In the genomic region with DNA sequence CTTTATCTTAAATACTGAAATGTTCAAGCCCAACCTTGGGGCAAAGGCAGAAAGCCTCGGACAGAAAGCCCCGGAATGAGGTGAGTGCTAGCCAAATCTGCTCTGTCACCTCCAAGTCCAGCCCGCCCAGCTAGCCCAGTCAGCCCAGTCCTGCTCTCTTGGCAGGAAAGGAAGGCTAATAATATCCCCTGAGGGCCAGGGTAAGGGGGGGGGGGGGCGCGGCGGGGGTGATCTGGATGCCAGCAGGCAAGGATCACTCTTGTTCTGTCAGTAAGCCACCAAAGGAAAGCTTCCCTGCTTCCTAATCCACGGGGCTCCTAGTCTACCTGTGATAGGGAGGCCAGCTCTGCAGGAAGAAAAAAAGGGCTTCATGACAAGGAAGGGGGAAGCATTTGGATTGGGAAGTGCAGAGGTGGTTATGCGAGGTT, we compare ENCODE assay signal across 8 cellular contexts. TPM values are rescaled to one million over a fixed set of nuclear protein-coding genes. Genes with fewer than 3 reads are reported as not detected.
DNase-seq lines count a peak whose midpoint lies in the region; ATAC-seq and TF ChIP-seq lines count a peak whose summit lies in the region.

No MANE protein-coding gene starts in this region.

- DNase-seq in T-helper 1 cell (no peak), fibroblast of gingiva (ENCODE audit: low read depth) (peak; percentile 74), mucosa of gallbladder (ENCODE audit: low spot score) (no peak)

- H3K79me2 ChIP-seq in neural cell (replicated peaks; ENCODE audit: insufficient read depth, low read length): peaks cover 4% of the 10 kb centered on the region

- H3K4me3 Mint-ChIP-seq in T-helper 1 cell treated with Interleukin-12 subunit alpha and Interleukin-12 subunit beta and Interleukin-4 antibody, amounts not matched to agents 30 μg/mL and 1 μg/mL, for 36 hours: peak overlapping the region; percentile 90

- no peaks in the 10 kb centered on the region for H3F3A ChIP-seq in neural cell (ENCODE audit: insufficient read depth, low read length, poor library complexity, severe bottlenecking)

- no peak for TF ChIP-seq EP300 in neural cell (conservative IDR thresholded peaks at IDR 0.05; ENCODE audit: poor library complexity, severe bottlenecking)

- no peaks in the 10 kb centered on the region for H3K27me3 ChIP-seq in neural cell (ENCODE audit: insufficient read depth, low read depth, low read length)

- H3K9me2 ChIP-seq in neural cell (ENCODE audit: insufficient read depth, low read length): no peaks in the 10 kb centered on the region

- no peaks in the 10 kb centered on the region for H3K9me3 Mint-ChIP-seq in T-helper 1 cell treated with Interleukin-12 subunit alpha and Interleukin-12 subunit beta and Interleukin-4 antibody, amounts not matched to agents 30 μg/mL and 1 μg/mL, for 36 hours

- no peaks in the 10 kb centered on the region for H3K9me3 ChIP-seq in neural cell (ENCODE audit: low read length)

- peaks cover 20% of the 10 kb centered on the region for H3K4me1 Mint-ChIP-seq in T-helper 1 cell treated with Interleukin-12 subunit alpha and Interleukin-12 subunit beta and Interleukin-4 antibody, amounts not matched to agents 30 μg/mL and 1 μg/mL, for 36 hours (ENCODE audit: low read depth)

- TF ChIP-seq RAD21 in neural cell (conservative IDR thresholded peaks at IDR 0.05): no peak

- H3K4me2 ChIP-seq in neural cell (ENCODE audit: low read length): peak overlapping the region; percentile 29

- peak overlapping the region; percentile 75 for H3K9ac ChIP-seq in neural cell (ENCODE audit: low read length)

- H4K20me1 ChIP-seq in neural cell (ENCODE audit: insufficient read depth): no peaks in the 10 kb centered on the region

- H3K27ac ChIP-seq in neural cell (ENCODE audit: low read length): no peak overlapping the region

- no peak for TF ChIP-seq CTCF in neural cell (IDR thresholded peaks at IDR 0.05; ENCODE audit: poor library complexity, severe bottlenecking)

- ATAC-seq in SK-N-SH treated with all-trans-retinoic acid at 6 μM for 48 hours: peak; percentile 45
- no peak for ATAC-seq in HG03139 (IDR thresholded peaks at IDR 0.05; ENCODE audit: unreplicated experiment)
- no peak for ATAC-seq in GM19397 (IDR thresholded peaks at IDR 0.05; ENCODE audit: unreplicated experiment)

- H2AFZ ChIP-seq in neural cell (ENCODE audit: low read depth, low read length): peak overlapping the region; percentile 65

- H3K27ac Mint-ChIP-seq in T-helper 1 cell treated with Interleukin-12 subunit alpha and Interleukin-12 subunit beta and Interleukin-4 antibody, amounts not matched to agents 30 μg/mL and 1 μg/mL, for 36 hours: no peak overlapping the region

- H3K4me3 ChIP-seq in neural cell (ENCODE audit: low read length): peak overlapping the region; percentile 71

- no peaks in the 10 kb centered on the region for H3K36me3 ChIP-seq in neural cell (ENCODE audit: insufficient read depth, low read length)

- H3K27me3 Mint-ChIP-seq in T-helper 1 cell treated with Interleukin-12 subunit alpha and Interleukin-12 subunit beta and Interleukin-4 antibody, amounts not matched to agents 30 μg/mL and 1 μg/mL, for 36 hours (ENCODE audit: low read depth): no peaks in the 10 kb centered on the region

- no peaks in the 10 kb centered on the region for H3K36me3 Mint-ChIP-seq in T-helper 1 cell treated with Interleukin-12 subunit alpha and Interleukin-12 subunit beta and Interleukin-4 antibody, amounts not matched to agents 30 μg/mL and 1 μg/mL, for 36 hours (ENCODE audit: low read depth)

TF ChIP-seq in SK-N-SH treated with all-trans-retinoic acid at 6 μM for 48 hours, 23 proteins besides CTCF, POLR2A, EP300 and RAD21:
- TF ChIP-seq, protein P1, sequence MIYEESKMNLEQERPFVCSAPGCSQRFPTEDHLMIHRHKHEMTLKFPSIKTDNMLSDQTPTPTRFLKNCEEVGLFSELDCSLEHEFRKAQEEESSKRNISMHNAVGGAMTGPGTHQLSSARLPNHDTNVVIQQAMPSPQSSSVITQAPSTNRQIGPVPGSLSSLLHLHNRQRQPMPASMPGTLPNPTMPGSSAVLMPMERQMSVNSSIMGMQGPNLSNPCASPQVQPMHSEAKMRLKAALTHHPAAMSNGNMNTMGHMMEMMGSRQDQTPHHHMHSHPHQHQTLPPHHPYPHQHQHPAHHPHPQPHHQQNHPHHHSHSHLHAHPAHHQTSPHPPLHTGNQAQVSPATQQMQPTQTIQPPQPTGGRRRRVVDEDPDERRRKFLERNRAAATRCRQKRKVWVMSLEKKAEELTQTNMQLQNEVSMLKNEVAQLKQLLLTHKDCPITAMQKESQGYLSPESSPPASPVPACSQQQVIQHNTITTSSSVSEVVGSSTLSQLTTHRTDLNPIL (CRISPR knock-in tag; IDR thresholded peaks at IDR 0.05; ENCODE audit: low read depth): no peak
- TF ChIP-seq TOX (CRISPR knock-in tag; IDR thresholded peaks at IDR 0.05; ENCODE audit: borderline replicate concordance) (no peak), ISL1 (CRISPR knock-in tag; IDR thresholded peaks at IDR 0.05) (no peak)
- TF ChIP-seq, protein P2, sequence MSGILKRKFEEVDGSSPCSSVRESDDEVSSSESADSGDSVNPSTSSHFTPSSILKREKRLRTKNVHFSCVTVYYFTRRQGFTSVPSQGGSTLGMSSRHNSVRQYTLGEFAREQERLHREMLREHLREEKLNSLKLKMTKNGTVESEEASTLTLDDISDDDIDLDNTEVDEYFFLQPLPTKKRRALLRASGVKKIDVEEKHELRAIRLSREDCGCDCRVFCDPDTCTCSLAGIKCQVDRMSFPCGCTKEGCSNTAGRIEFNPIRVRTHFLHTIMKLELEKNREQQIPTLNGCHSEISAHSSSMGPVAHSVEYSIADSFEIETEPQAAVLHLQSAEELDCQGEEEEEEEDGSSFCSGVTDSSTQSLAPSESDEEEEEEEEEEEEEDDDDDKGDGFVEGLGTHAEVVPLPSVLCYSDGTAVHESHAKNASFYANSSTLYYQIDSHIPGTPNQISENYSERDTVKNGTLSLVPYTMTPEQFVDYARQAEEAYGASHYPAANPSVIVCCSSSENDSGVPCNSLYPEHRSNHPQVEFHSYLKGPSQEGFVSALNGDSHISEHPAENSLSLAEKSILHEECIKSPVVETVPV (CRISPR knock-in tag; IDR thresholded peaks at IDR 0.05): no peak

TF ChIP-seq in neural cell, 6 proteins besides CTCF, POLR2A, EP300 and RAD21:
- TF ChIP-seq SMC3 (conservative IDR thresholded peaks at IDR 0.05; ENCODE audit: poor library complexity) (no peak), POLR2AphosphoS5 (IDR thresholded peaks at IDR 0.05) (no peak), TAF1 (IDR thresholded peaks at IDR 0.05; ENCODE audit: low read depth) (no peak), MXI1 (conservative IDR thresholded peaks at IDR 0.05; ENCODE audit: poor library complexity, severe bottlenecking) (no peak), EZH2 (IDR thresholded peaks at IDR 0.05; ENCODE audit: borderline replicate concordance, insufficient read depth, low read length, poor library complexity, severe bottlenecking) (no peak)
- TF ChIP-seq, protein P3, sequence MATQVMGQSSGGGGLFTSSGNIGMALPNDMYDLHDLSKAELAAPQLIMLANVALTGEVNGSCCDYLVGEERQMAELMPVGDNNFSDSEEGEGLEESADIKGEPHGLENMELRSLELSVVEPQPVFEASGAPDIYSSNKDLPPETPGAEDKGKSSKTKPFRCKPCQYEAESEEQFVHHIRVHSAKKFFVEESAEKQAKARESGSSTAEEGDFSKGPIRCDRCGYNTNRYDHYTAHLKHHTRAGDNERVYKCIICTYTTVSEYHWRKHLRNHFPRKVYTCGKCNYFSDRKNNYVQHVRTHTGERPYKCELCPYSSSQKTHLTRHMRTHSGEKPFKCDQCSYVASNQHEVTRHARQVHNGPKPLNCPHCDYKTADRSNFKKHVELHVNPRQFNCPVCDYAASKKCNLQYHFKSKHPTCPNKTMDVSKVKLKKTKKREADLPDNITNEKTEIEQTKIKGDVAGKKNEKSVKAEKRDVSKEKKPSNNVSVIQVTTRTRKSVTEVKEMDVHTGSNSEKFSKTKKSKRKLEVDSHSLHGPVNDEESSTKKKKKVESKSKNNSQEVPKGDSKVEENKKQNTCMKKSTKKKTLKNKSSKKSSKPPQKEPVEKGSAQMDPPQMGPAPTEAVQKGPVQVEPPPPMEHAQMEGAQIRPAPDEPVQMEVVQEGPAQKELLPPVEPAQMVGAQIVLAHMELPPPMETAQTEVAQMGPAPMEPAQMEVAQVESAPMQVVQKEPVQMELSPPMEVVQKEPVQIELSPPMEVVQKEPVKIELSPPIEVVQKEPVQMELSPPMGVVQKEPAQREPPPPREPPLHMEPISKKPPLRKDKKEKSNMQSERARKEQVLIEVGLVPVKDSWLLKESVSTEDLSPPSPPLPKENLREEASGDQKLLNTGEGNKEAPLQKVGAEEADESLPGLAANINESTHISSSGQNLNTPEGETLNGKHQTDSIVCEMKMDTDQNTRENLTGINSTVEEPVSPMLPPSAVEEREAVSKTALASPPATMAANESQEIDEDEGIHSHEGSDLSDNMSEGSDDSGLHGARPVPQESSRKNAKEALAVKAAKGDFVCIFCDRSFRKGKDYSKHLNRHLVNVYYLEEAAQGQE (IDR thresholded peaks at IDR 0.05; ENCODE audit: borderline replicate concordance): no peak

RNA-seq across cellular contexts. Expression of a gene that starts 1.1 kb away (rescaled TPM):
- 53.7 and 61.0 TPM in 2 replicates for polyA plus RNA-seq in neural cell
- 49.2 and 50.1 TPM in 2 replicates for polyA minus RNA-seq in neural cell
- total RNA-seq in mucosa of gallbladder: 27.7 TPM

RNA-seq across cellular contexts. Expression of a gene that starts 28.8 kb away (rescaled TPM):
- polyA plus RNA-seq in neural cell: 8.1 and 12.5 TPM in 2 replicates
- 3.4 and 4.5 TPM in 2 replicates for polyA minus RNA-seq in neural cell
- total RNA-seq in mucosa of gallbladder: 8.7 TPM
